ENCODE assay signal across 12 cellular contexts in the genomic region with DNA sequence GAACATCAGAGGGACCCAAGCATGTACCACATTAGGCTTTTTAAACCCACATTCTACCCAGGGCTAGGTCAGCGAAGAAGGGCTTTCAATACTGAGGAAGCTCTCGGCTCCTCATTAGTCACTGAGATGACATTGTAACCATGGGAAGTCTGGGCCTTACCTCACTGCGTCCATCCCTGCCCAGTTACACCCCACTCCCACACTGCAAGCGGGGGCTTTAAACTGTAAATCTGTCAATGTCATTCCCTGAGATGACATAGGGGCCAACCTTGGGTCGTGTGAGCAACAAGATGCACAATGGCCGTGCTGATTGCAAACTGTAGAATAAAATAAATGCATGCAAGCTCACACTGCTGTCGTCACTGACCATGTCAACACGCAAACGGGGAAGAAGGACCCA. TPM values are rescaled to one million over a fixed set of nuclear protein-coding genes. Genes with fewer than 3 reads are reported as not detected.
DNase-seq lines count a peak whose midpoint lies in the region; ATAC-seq, FAIRE-seq and TF ChIP-seq lines count a peak whose summit lies in the region.
"Had no signal": no experiment of that assay in that cellular context is flagged by ENCODE, and none has a peak within 500 bp of the region (broad histone marks: within the 10 kb centered on the region; RNA-seq: fewer than 3 reads in every experiment).

No MANE protein-coding gene starts in this region.

- H3K9ac ChIP-seq in neural progenitor cell (no peak overlapping the region), kidney (ENCODE audit: low read length in 2 of 2) (no peak overlapping the region)
- H3K9ac ChIP-seq: GM23248 had no signal

- H3K9me3 Mint-ChIP-seq in CD4-positive, alpha-beta T cell: no peaks in the 10 kb centered on the region
- no peaks in the 10 kb centered on the region for H3K9me3 Mint-ChIP-seq in neural progenitor cell
- H3K9me3 Mint-ChIP-seq in activated T-helper 17 cell treated with anti-CD3 and anti-CD28 coated beads, Interleukin-2, amount 50 U/mL, for 72 hours: no peaks in the 10 kb centered on the region
- H3K9me3 Mint-ChIP-seq: dendritic cell treated with granulocyte-macrophage colony-stimulating factor and Interleukin-4, amounts not matched to agents 40 ng/mL and 50 ng/mL, for 4 days had no signal

- no peak overlapping the region for H2AFZ ChIP-seq in neural progenitor cell (replicated peaks)
- H2AFZ ChIP-seq: GM23248 had no signal

- H3K4me3 ChIP-seq in neural progenitor cell (no peak overlapping the region), kidney (ENCODE audit: low read length in 2 of 2) (no peak overlapping the region)
- H3K4me3 ChIP-seq: cardiac muscle cell, GM23248, thyroid gland had no signal

- H3F3A ChIP-seq in neural progenitor cell (ENCODE audit: low read depth): no peaks in the 10 kb centered on the region

- no peak for DNase-seq in CD4-positive, alpha-beta T cell
- peak; percentile 8 for DNase-seq in iPS-NIHi7 (ENCODE audit: extremely low spot score)
- DNase-seq in posterior vena cava (ENCODE audit: low spot score): peak; percentile 18
- DNase-seq in neural progenitor cell (ENCODE audit: low spot score): no peak
- DNase-seq in NCI-H187 treated with DMSO at 0.1 percent for 48 hours (lab: John Stamatoyannopoulos, UW): no peak
- no peak for DNase-seq in kidney

- ATAC-seq in CD4-positive, alpha-beta T cell (ENCODE audit: poor library complexity): no peak
- peak; percentile 4; the same call in 2 of the 3 replicates for ATAC-seq in SK-N-SH treated with all-trans-retinoic acid at 6 μM for 48 hours
- no peak for ATAC-seq in activated T-helper 17 cell treated with anti-CD3 and anti-CD28 coated beads, Interleukin-2, amount 50 U/mL, for 72 hours (replicated peaks)

- no peak for FAIRE-seq in kidney (lab: Jason Lieb, UNC)

- no peaks in the 10 kb centered on the region for H3K36me3 Mint-ChIP-seq in CD4-positive, alpha-beta T cell (ENCODE audit: low read depth)
- H3K36me3 Mint-ChIP-seq in neural progenitor cell: no peaks in the 10 kb centered on the region
- H3K36me3 Mint-ChIP-seq in activated T-helper 17 cell treated with anti-CD3 and anti-CD28 coated beads, Interleukin-2, amount 50 U/mL, for 72 hours (ENCODE audit: low read depth): no peaks in the 10 kb centered on the region

- no peak overlapping the region for H3K4me2 ChIP-seq in neural progenitor cell

- H3K9me3 ChIP-seq in CD4-positive, alpha-beta T cell (ENCODE audit: control insufficient read depth, low read length): no peaks in the 10 kb centered on the region
- H3K9me3 ChIP-seq in neural progenitor cell (ENCODE audit: low read depth) (no peaks in the 10 kb centered on the region), kidney (ENCODE audit: control insufficient read depth in 1 of 2, low read length in 2 of 2) (no peaks in the 10 kb centered on the region)
- H3K9me3 ChIP-seq: thyroid gland had no signal

- H3K36me3 ChIP-seq in neural progenitor cell (no peaks in the 10 kb centered on the region), kidney (ENCODE audit: control insufficient read depth in 1 of 2, insufficient read depth in 2 of 2, low read length in 2 of 2) (no peaks in the 10 kb centered on the region)
- H3K36me3 ChIP-seq: cardiac muscle cell, thyroid gland had no signal

- H3K79me2 ChIP-seq in neural progenitor cell (ENCODE audit: low read depth): no peaks in the 10 kb centered on the region

- H4K20me1 ChIP-seq in neural progenitor cell (ENCODE audit: low read depth): no peaks in the 10 kb centered on the region

- peaks cover 6% of the 10 kb centered on the region for H3K4me1 Mint-ChIP-seq in CD4-positive, alpha-beta T cell (ENCODE audit: low read depth)
- H3K4me1 Mint-ChIP-seq in neural progenitor cell: peaks cover 7% of the 10 kb centered on the region
- no peaks in the 10 kb centered on the region for H3K4me1 Mint-ChIP-seq in activated T-helper 17 cell treated with anti-CD3 and anti-CD28 coated beads, Interleukin-2, amount 50 U/mL, for 72 hours

- H3K4me3 Mint-ChIP-seq in CD4-positive, alpha-beta T cell: no peak overlapping the region
- no peak overlapping the region for H3K4me3 Mint-ChIP-seq in neural progenitor cell
- H3K4me3 Mint-ChIP-seq in activated T-helper 17 cell treated with anti-CD3 and anti-CD28 coated beads, Interleukin-2, amount 50 U/mL, for 72 hours: no peak overlapping the region
- H3K4me3 Mint-ChIP-seq: dendritic cell treated with granulocyte-macrophage colony-stimulating factor and Interleukin-4, amounts not matched to agents 40 ng/mL and 50 ng/mL, for 4 days had no signal

- CTCF ChIA-PET in CD4-positive, alpha-beta T cell (lab: Charles Lee): no interaction called here

- H3K4me1 ChIP-seq in neural progenitor cell (no peaks in the 10 kb centered on the region), kidney (ENCODE audit: control insufficient read depth in 1 of 2, insufficient read depth in 1 of 2, low read depth in 1 of 2, low read length in 2 of 2) (peaks cover 0 to 2% of the 10 kb centered on the region in 2 donors)
- H3K4me1 ChIP-seq: thyroid gland had no signal

- POLR2A ChIA-PET in CD4-positive, alpha-beta T cell (lab: Charles Lee): no interaction called here

- no peak overlapping the region for H3K27ac Mint-ChIP-seq in CD4-positive, alpha-beta T cell
- H3K27ac Mint-ChIP-seq in neural progenitor cell: no peak overlapping the region
- no peak overlapping the region for H3K27ac Mint-ChIP-seq in activated T-helper 17 cell treated with anti-CD3 and anti-CD28 coated beads, Interleukin-2, amount 50 U/mL, for 72 hours
- H3K27ac Mint-ChIP-seq: dendritic cell treated with granulocyte-macrophage colony-stimulating factor and Interleukin-4, amounts not matched to agents 40 ng/mL and 50 ng/mL, for 4 days had no signal

- intact Hi-C loops in CD4-positive, alpha-beta T cell (cut with DNase I, micrococcal nuclease): loop anchor here in 1 of 2 experiments (2.0 kb wide), 1 partner anchor 620 kb away; no protein-coding TSS in a partner anchor
- intact Hi-C loops in posterior vena cava (cut with DNase I): no loop called here
- intact Hi-C loops in kidney (cut with DNase I): no loop called here

- peaks cover 11% of the 10 kb centered on the region for H3K27me3 Mint-ChIP-seq in CD4-positive, alpha-beta T cell
- peaks cover 11% of the 10 kb centered on the region for H3K27me3 Mint-ChIP-seq in neural progenitor cell (ENCODE audit: insufficient read depth, low read depth)
- H3K27me3 Mint-ChIP-seq in activated T-helper 17 cell treated with anti-CD3 and anti-CD28 coated beads, Interleukin-2, amount 50 U/mL, for 72 hours: peaks cover 2% of the 10 kb centered on the region

- TF ChIP-seq CTCF in CD4-positive, alpha-beta T cell (IDR thresholded peaks at IDR 0.05): peak; percentile 6
- TF ChIP-seq CTCF in neural progenitor cell (IDR thresholded peaks at IDR 0.05): no peak
- TF ChIP-seq CTCF in kidney (IDR thresholded peaks at IDR 0.05; ENCODE audit: borderline replicate concordance, extremely low read depth, insufficient read depth): no peak

- H3K27me3 ChIP-seq in CD4-positive, alpha-beta T cell (ENCODE audit: control insufficient read depth, insufficient read depth, low read length): no peaks in the 10 kb centered on the region
- no peaks in the 10 kb centered on the region for H3K27me3 ChIP-seq in neural progenitor cell
- H3K27me3 ChIP-seq: thyroid gland had no signal

- H3K27ac ChIP-seq in CD4-positive, alpha-beta T cell (ENCODE audit: low read depth, low read length): no peak overlapping the region
- H3K27ac ChIP-seq in neural progenitor cell: no peak overlapping the region
- no peak overlapping the region for H3K27ac ChIP-seq in kidney (ENCODE audit: low read depth in 2 of 2, low read length in 2 of 2)
- H3K27ac ChIP-seq: cardiac muscle cell, GM23248, thyroid gland had no signal

TF ChIP-seq in SK-N-SH treated with all-trans-retinoic acid at 6 μM for 48 hours, 23 proteins besides CTCF, POLR2A, EP300 and RAD21:
- no peak for TF ChIP-seq SNAI2 (CRISPR knock-in tag; IDR thresholded peaks at IDR 0.05)
- TF ChIP-seq CSDC2 (CRISPR knock-in tag; IDR thresholded peaks at IDR 0.05): no peak
- TF ChIP-seq, protein P1, sequence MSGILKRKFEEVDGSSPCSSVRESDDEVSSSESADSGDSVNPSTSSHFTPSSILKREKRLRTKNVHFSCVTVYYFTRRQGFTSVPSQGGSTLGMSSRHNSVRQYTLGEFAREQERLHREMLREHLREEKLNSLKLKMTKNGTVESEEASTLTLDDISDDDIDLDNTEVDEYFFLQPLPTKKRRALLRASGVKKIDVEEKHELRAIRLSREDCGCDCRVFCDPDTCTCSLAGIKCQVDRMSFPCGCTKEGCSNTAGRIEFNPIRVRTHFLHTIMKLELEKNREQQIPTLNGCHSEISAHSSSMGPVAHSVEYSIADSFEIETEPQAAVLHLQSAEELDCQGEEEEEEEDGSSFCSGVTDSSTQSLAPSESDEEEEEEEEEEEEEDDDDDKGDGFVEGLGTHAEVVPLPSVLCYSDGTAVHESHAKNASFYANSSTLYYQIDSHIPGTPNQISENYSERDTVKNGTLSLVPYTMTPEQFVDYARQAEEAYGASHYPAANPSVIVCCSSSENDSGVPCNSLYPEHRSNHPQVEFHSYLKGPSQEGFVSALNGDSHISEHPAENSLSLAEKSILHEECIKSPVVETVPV (CRISPR knock-in tag; IDR thresholded peaks at IDR 0.05): no peak
- TF ChIP-seq TOX (CRISPR knock-in tag; IDR thresholded peaks at IDR 0.05; ENCODE audit: borderline replicate concordance): no peak
- TF ChIP-seq PPARA (CRISPR knock-in tag; IDR thresholded peaks at IDR 0.05; ENCODE audit: borderline replicate concordance): no peak
- TF ChIP-seq ZFP3 (CRISPR knock-in tag; IDR thresholded peaks at IDR 0.05): no peak
- TF ChIP-seq ZFP30 (CRISPR knock-in tag; IDR thresholded peaks at IDR 0.05): no peak
- TF ChIP-seq ISL1 (CRISPR knock-in tag; IDR thresholded peaks at IDR 0.05): no peak
- no peak for TF ChIP-seq ZNF8 (CRISPR knock-in tag; IDR thresholded peaks at IDR 0.05)
- no peak for TF ChIP-seq OSR1 (CRISPR knock-in tag; IDR thresholded peaks at IDR 0.05)
- no peak for TF ChIP-seq ZNF565 (CRISPR knock-in tag; conservative IDR thresholded peaks at IDR 0.05; ENCODE audit: low read depth)
- no peak for TF ChIP-seq ESRRG (CRISPR knock-in tag; IDR thresholded peaks at IDR 0.05)
- no peak for TF ChIP-seq TCF4 (CRISPR knock-in tag; IDR thresholded peaks at IDR 0.05; ENCODE audit: borderline replicate concordance)

RNA-seq across cellular contexts. Expression of a gene that starts 21.7 kb away (rescaled TPM):
- 10 to 100 TPM; 17.6 to 20.0 TPM for total RNA-seq in CD4-positive, alpha-beta T cell
- total RNA-seq in posterior vena cava (10 to 100 TPM; 36.6 to 40.3 TPM), neural progenitor cell (ENCODE audit: low replicate concordance) (57.5 and 88.6 TPM in 2 replicates), kidney (46.9 TPM)
- 100 to 1,000 TPM in 1 of 2 donors, 10 to 100 TPM in 1; 98.1 to 188 TPM for total RNA-seq in activated T-helper 17 cell treated with anti-CD3 and anti-CD28 coated beads, Interleukin-2, amount 50 U/mL, for 72 hours
- polyA plus RNA-seq in kidney (ENCODE audit: insufficient read depth, low read depth, low replicate concordance): 33.8 TPM

Comparison
In these comparisons a context has a peak if more than half of its experiments do, and no peak if none do; other contexts are left out.
1. DNase-seq: peak in iPS-NIHi7 (single experiment) and posterior vena cava (single experiment); none in CD4-positive, alpha-beta T cell (0 of 10), neural progenitor cell (single experiment), NCI-H187 treated with DMSO at 0.1 percent for 48 hours (single experiment) and kidney (single experiment).